27 cellular contexts compared by ENCODE assay signal in genomic region chr7:145168879-145169278, GRCh38.
"Had no signal": no experiment of that assay in that cellular context is flagged by ENCODE, and none has a peak within 500 bp of the region (broad histone marks: within the 10 kb centered on the region; RNA-seq: fewer than 3 reads in every experiment).

No MANE protein-coding gene starts in this region.

- DNase-seq: colonic mucosa; effector CD8-positive, alpha-beta T cell; endodermal cell; foreskin fibroblast; gastrocnemius medialis; left ventricle myocardium superior; stimulated activated CD4-positive, alpha-beta T cell treated with anti-CD3 and anti-CD28 coated beads, Interleukin-12 subunit alpha, Interleukin-12 subunit beta, amount 100 ng/mL, for 4 hours; stimulated activated CD4-positive, alpha-beta T cell treated with anti-CD3 and anti-CD28 coated beads, Interleukin-1b, Interleukin-23, amount 100 ng/mL, for 48 hours; stimulated activated CD4-positive, alpha-beta T cell treated with anti-CD3 and anti-CD28 coated beads, Interleukin-4, amount 100 ng/mL, for 1 hour; stimulated activated CD8-positive, alpha-beta memory T cell treated with anti-CD3 and anti-CD28 coated beads, Interleukin-4, amount 100 ng/mL, for 48 hours; stimulated activated naive CD4-positive, alpha-beta T cell; stomach; thyroid gland had no signal

- H3K36me3 Mint-ChIP-seq: memory B cell; natural killer cell treated with Interleukin-12 subunit alpha and Interleukin-12 subunit beta and Interleukin-15 and Interleukin-18, amount 100 ng/mL, for 72 hours; type B pancreatic cell had no signal

- H3K27ac Mint-ChIP-seq: dendritic cell treated with granulocyte-macrophage colony-stimulating factor and Interleukin-4, amounts not matched to agents 40 ng/mL and 50 ng/mL, for 4 days; endodermal cell; memory B cell; natural killer cell treated with Interleukin-12 subunit alpha and Interleukin-12 subunit beta and Interleukin-15 and Interleukin-18, amount 100 ng/mL, for 72 hours; type B pancreatic cell had no signal

- H3K79me2 ChIP-seq: parathyroid adenoma had no signal

- H3K4me1 ChIP-seq: colonic mucosa, gastrocnemius medialis, prostate gland, right atrium auricular region, stomach, thyroid gland had no signal

- H3K4me1 Mint-ChIP-seq: endodermal cell, memory B cell, neural crest cell had no signal

- H3K27me3 ChIP-seq: colonic mucosa, gastrocnemius medialis, right atrium auricular region, stomach, thyroid gland had no signal

- H3K4me3 ChIP-seq: colonic mucosa, gastrocnemius medialis, lung, prostate gland, right atrium auricular region, smooth muscle cell, stomach, thyroid gland had no signal

- H3K27me3 Mint-ChIP-seq: dendritic cell treated with granulocyte-macrophage colony-stimulating factor and Interleukin-4, amounts not matched to agents 40 ng/mL and 50 ng/mL, for 4 days; natural killer cell treated with Interleukin-12 subunit alpha and Interleukin-12 subunit beta and Interleukin-15 and Interleukin-18, amount 100 ng/mL, for 72 hours had no signal

- H3K9ac ChIP-seq: parathyroid adenoma had no signal

- H3K4me2 ChIP-seq: smooth muscle cell had no signal

- H3K9me3 ChIP-seq: colonic mucosa, gastrocnemius medialis, prostate gland, right atrium auricular region, stomach, thyroid gland had no signal

- H3K9me3 Mint-ChIP-seq: dendritic cell treated with granulocyte-macrophage colony-stimulating factor and Interleukin-4, amounts not matched to agents 40 ng/mL and 50 ng/mL, for 4 days; endodermal cell; memory B cell; type B pancreatic cell had no signal

- H3K36me3 ChIP-seq: colonic mucosa, gastrocnemius medialis, prostate gland, right atrium auricular region, stomach, thyroid gland had no signal

- FAIRE-seq: keratinocyte had no signal

- H3K27ac ChIP-seq: colonic mucosa, epithelial cell of prostate, gastrocnemius medialis, parathyroid adenoma, prostate gland, right atrium auricular region, stomach, thyroid gland had no signal

- H2AFZ ChIP-seq: parathyroid adenoma had no signal

- ATAC-seq: esophagus mucosa, gastrocnemius medialis, left ventricle myocardium superior, sciatic nerve had no signal

- H3K4me3 Mint-ChIP-seq: dendritic cell treated with granulocyte-macrophage colony-stimulating factor and Interleukin-4, amounts not matched to agents 40 ng/mL and 50 ng/mL, for 4 days; endodermal cell; memory B cell; natural killer cell treated with Interleukin-12 subunit alpha and Interleukin-12 subunit beta and Interleukin-15 and Interleukin-18, amount 100 ng/mL, for 72 hours; neural crest cell; type B pancreatic cell had no signal
